In genomic region chr7:45296748-45297147, GRCh38 we compare ENCODE assay signal across 4 cellular contexts.
TF ChIP-seq lines count a peak whose summit lies in the region.

No MANE protein-coding gene starts in this region.

TF ChIP-seq in A549, 52 proteins besides CTCF, POLR2A, EP300 and RAD21:
- TF ChIP-seq PBX3 (IDR thresholded peaks at IDR 0.05) (no peak), REST (IDR thresholded peaks at IDR 0.05) (no peak), MAFK (IDR thresholded peaks at IDR 0.05; ENCODE audit: partially characterized antibody) (peak; percentile 98), ESRRA (IDR thresholded peaks at IDR 0.05; ENCODE audit: borderline replicate concordance, low read length) (no peak), E2F6 (IDR thresholded peaks at IDR 0.05; ENCODE audit: borderline replicate concordance, low read depth) (no peak)

TF ChIP-seq in IMR-90, 13 proteins besides CTCF, POLR2A, EP300 and RAD21:
- TF ChIP-seq CEBPB (IDR thresholded peaks at IDR 0.05; ENCODE audit: low read depth, low read length) (no peak), ELK1 (IDR thresholded peaks at IDR 0.05; ENCODE audit: borderline replicate concordance, low read depth, low read length) (no peak), USF2 (IDR thresholded peaks at IDR 0.05; ENCODE audit: low read depth, low read length) (no peak), BHLHE40 (IDR thresholded peaks at IDR 0.05; ENCODE audit: low read depth, low read length) (no peak), MAFK (IDR thresholded peaks at IDR 0.05; ENCODE audit: low read depth, low read length) (peak; percentile 98)

TF ChIP-seq in K562, 482 proteins besides CTCF, POLR2A, EP300 and RAD21:
- peak; percentile 80 for TF ChIP-seq C11orf30 (IDR thresholded peaks at IDR 0.05; ENCODE audit: low read depth)
- TF ChIP-seq ZNF316 (IDR thresholded peaks at IDR 0.05) = peak; percentile 89
- no peak for TF ChIP-seq BCL6 (CRISPR knock-in tag; IDR thresholded peaks at IDR 0.05)
- peak; percentile 97 for TF ChIP-seq MAFK (IDR thresholded peaks at IDR 0.05; ENCODE audit: low read length)
- no peak for TF ChIP-seq JUN (IDR thresholded peaks at IDR 0.05; ENCODE audit: borderline replicate concordance, low read depth, low read length)
- TF ChIP-seq JUN (CRISPR knock-in tag; IDR thresholded peaks at IDR 0.05; ENCODE audit: borderline replicate concordance) = no peak
- TF ChIP-seq ZNF717 (CRISPR knock-in tag; IDR thresholded peaks at IDR 0.05) = no peak
- peak; percentile 95 for TF ChIP-seq MAFF (IDR thresholded peaks at IDR 0.05; ENCODE audit: low read length)
- TF ChIP-seq MAFG (tag; conservative IDR thresholded peaks at IDR 0.05) = peak; percentile 84

TF ChIP-seq in GM23338, 12 proteins besides CTCF, POLR2A, EP300 and RAD21:
- TF ChIP-seq JUNB (IDR thresholded peaks at IDR 0.05; ENCODE audit: unreplicated experiment) (no peak), ZNF462 (CRISPR knock-in tag; IDR thresholded peaks at IDR 0.05) (no peak), NANOG (IDR thresholded peaks at IDR 0.05; ENCODE audit: borderline replicate concordance) (no peak), REST (IDR thresholded peaks at IDR 0.05; ENCODE audit: unreplicated experiment) (no peak), ETS1 (IDR thresholded peaks at IDR 0.05) (no peak), ZNF331 (CRISPR knock-in tag; IDR thresholded peaks at IDR 0.05; ENCODE audit: low read depth) (no peak), STAT1 (IDR thresholded peaks at IDR 0.05; ENCODE audit: unreplicated experiment) (no peak), POLR2AphosphoS5 (IDR thresholded peaks at IDR 0.05; ENCODE audit: low read depth) (no peak), EZH2phosphoT487 (IDR thresholded peaks at IDR 0.05; ENCODE audit: unreplicated experiment) (no peak), CREB1 (CRISPR knock-in tag; IDR thresholded peaks at IDR 0.05; ENCODE audit: low read depth) (no peak), EZH2 (IDR thresholded peaks at IDR 0.05; ENCODE audit: low read depth, unreplicated experiment) (no peak), ZNF114 (CRISPR knock-in tag; IDR thresholded peaks at IDR 0.05) (no peak)
